ENCODE assay signal across 29 cellular contexts in genomic region chr4:138056541-138056940, GRCh38.
"Had no signal": no experiment of that assay in that cellular context is flagged by ENCODE, and none has a peak within 500 bp of the region (broad histone marks: within the 10 kb centered on the region; RNA-seq: fewer than 3 reads in every experiment).

No MANE protein-coding gene starts in this region.

- ATAC-seq: activated CD4-positive, alpha-beta T cell treated with anti-CD3 and anti-CD28 coated beads for 36 hours; activated CD8-positive, alpha-beta memory T cell treated with anti-CD3 and anti-CD28 coated beads, Interleukin-2, amount 10 ng/mL, durations not matched to agents 7 days and 5 days; activated CD8-positive, alpha-beta T cell treated with anti-CD3 and anti-CD28 coated beads, Interleukin-2, amount 10 ng/mL, durations not matched to agents 7 days and 5 days; activated naive CD4-positive, alpha-beta T cell treated with anti-CD3 and anti-CD28 coated beads, Interleukin-2, amount 50 U/mL, for 72 hours; gastrocnemius medialis; left colon; right lobe of liver had no signal

- H3K4me1 Mint-ChIP-seq: activated CD4-positive, alpha-beta T cell treated with anti-CD3 and anti-CD28 coated beads for 36 hours; activated CD8-positive, alpha-beta memory T cell treated with anti-CD3 and anti-CD28 coated beads, Interleukin-2, amount 10 ng/mL, durations not matched to agents 7 days and 5 days; immature natural killer cell; naive B cell had no signal

- H3K27ac ChIP-seq: coronary artery, dorsolateral prefrontal cortex, gastrocnemius medialis, ovary, right lobe of liver, testis, transverse colon, vagina had no signal

- H3K27me3 Mint-ChIP-seq: activated CD4-positive, alpha-beta T cell treated with anti-CD3 and anti-CD28 coated beads for 36 hours; activated CD8-positive, alpha-beta memory T cell treated with anti-CD3 and anti-CD28 coated beads, Interleukin-2, amount 10 ng/mL, durations not matched to agents 7 days and 5 days; progenitor cell of endocrine pancreas had no signal

- H3K9me3 Mint-ChIP-seq: activated T-helper 2 cell treated with anti-CD3 and anti-CD28 coated beads, Interferon-gamma antibody, Interleukin-2, Interleukin-4, amounts not matched to agents 10 μg/mL and 5 μg/mL and 100 μg/mL, durations not matched to agents 14 hours and 24 hours and 36 hours; naive B cell had no signal

- H3K27ac Mint-ChIP-seq: activated CD4-positive, alpha-beta T cell treated with anti-CD3 and anti-CD28 coated beads for 36 hours; activated CD8-positive, alpha-beta memory T cell treated with anti-CD3 and anti-CD28 coated beads, Interleukin-2, amount 10 ng/mL, durations not matched to agents 7 days and 5 days; activated CD8-positive, alpha-beta T cell treated with anti-CD3 and anti-CD28 coated beads, Interleukin-2, amount 10 ng/mL, durations not matched to agents 7 days and 5 days; activated naive CD4-positive, alpha-beta T cell treated with anti-CD3 and anti-CD28 coated beads, Interleukin-2, amount 50 U/mL, for 72 hours; activated T-helper 2 cell treated with anti-CD3 and anti-CD28 coated beads, Interferon-gamma antibody, Interleukin-2, Interleukin-4, amounts not matched to agents 10 μg/mL and 5 μg/mL and 100 μg/mL, durations not matched to agents 14 hours and 24 hours and 36 hours; brain; immature natural killer cell; mesothelial cell of epicardium; naive B cell; progenitor cell of endocrine pancreas had no signal

- H3K9me3 ChIP-seq: gastrocnemius medialis, ovary, right lobe of liver, testis, transverse colon, vagina had no signal

- H3K27me3 ChIP-seq: dorsolateral prefrontal cortex, gastrocnemius medialis, ovary, right lobe of liver, testis, transverse colon, vagina had no signal

- H3K4me1 ChIP-seq: gastrocnemius medialis, right lobe of liver, testis had no signal

- H3K36me3 Mint-ChIP-seq: activated CD8-positive, alpha-beta memory T cell treated with anti-CD3 and anti-CD28 coated beads, Interleukin-2, amount 10 ng/mL, durations not matched to agents 7 days and 5 days; activated naive CD4-positive, alpha-beta T cell treated with anti-CD3 and anti-CD28 coated beads, Interleukin-2, amount 50 U/mL, for 72 hours; brain; immature natural killer cell; mesothelial cell of epicardium; naive B cell had no signal

- H3K4me3 ChIP-seq: coronary artery, dorsolateral prefrontal cortex, gastrocnemius medialis, ovary, right lobe of liver, testis, transverse colon, vagina had no signal

- H3K4me3 Mint-ChIP-seq: activated CD4-positive, alpha-beta T cell treated with anti-CD3 and anti-CD28 coated beads for 36 hours; activated CD8-positive, alpha-beta memory T cell treated with anti-CD3 and anti-CD28 coated beads, Interleukin-2, amount 10 ng/mL, durations not matched to agents 7 days and 5 days; activated CD8-positive, alpha-beta T cell treated with anti-CD3 and anti-CD28 coated beads, Interleukin-2, amount 10 ng/mL, durations not matched to agents 7 days and 5 days; brain; immature natural killer cell; mesothelial cell of epicardium; naive B cell had no signal

- DNase-seq: activated CD4-positive, alpha-beta T cell treated with anti-CD3 and anti-CD28 coated beads for 36 hours; activated CD4-positive, CD25-positive, alpha-beta regulatory T cell; activated CD8-positive, alpha-beta memory T cell treated with anti-CD3 and anti-CD28 coated beads, Interleukin-2, amount 10 ng/mL, durations not matched to agents 7 days and 5 days; activated CD8-positive, alpha-beta T cell treated with anti-CD3 and anti-CD28 coated beads, Interleukin-2, amount 10 ng/mL, durations not matched to agents 7 days and 5 days; activated naive CD4-positive, alpha-beta T cell; activated T-cell treated with anti-CD3 and anti-CD28 coated beads, Interleukin-2, amount 50 U/mL, for 48 hours; anterior cingulate cortex; dorsolateral prefrontal cortex; effector memory CD4-positive, alpha-beta T cell; erythroblast; gastrocnemius medialis; hypothalamus; immature natural killer cell; kidney; left colon; naive B cell; ovary; right lobe of liver; stimulated activated CD4-positive, alpha-beta T cell treated with anti-CD3 and anti-CD28 coated beads, Interleukin-2, amount 100 ng/mL, for 48 hours; stimulated activated naive CD4-positive, alpha-beta T cell treated with Interleukin-2 at 50 U/mL for 16 hours; testis; transverse colon had no signal

- H3K36me3 ChIP-seq: gastrocnemius medialis, ovary, right lobe of liver, transverse colon, vagina had no signal
